Comparison of ENCODE assay signal across 10 cellular contexts in genomic region chr5:160133071-160133917, GRCh38. TPM values are rescaled to one million over a fixed set of nuclear protein-coding genes. Genes with fewer than 3 reads are reported as not detected.
DNase-seq lines count a peak whose midpoint lies in the region; ATAC-seq and TF ChIP-seq lines count a peak whose summit lies in the region.
"Had no signal": no experiment of that assay in that cellular context is flagged by ENCODE, and none has a peak within 500 bp of the region (broad histone marks: within the 10 kb centered on the region; RNA-seq: fewer than 3 reads in every experiment).

No MANE protein-coding gene starts in this region.

- H3K27ac Mint-ChIP-seq in GM23338, result peak overlapping the region; percentile 92
- no peak overlapping the region for H3K27ac Mint-ChIP-seq in CD4-positive, alpha-beta T cell

- BruUV-seq in mammary epithelial cell (replicated peaks; lab: Mats Ljungman, UMichigan), result no TSS peak

- POLR2A ChIA-PET in CD4-positive, alpha-beta T cell (lab: Charles Lee), result no interaction called here

- H3K4me2 ChIP-seq in GM23338 (peak overlapping the region; percentile 62), mammary epithelial cell (ENCODE audit: insufficient read depth, low read depth, low read length) (no peak overlapping the region)

- 24% methylated on average over 18 of the region's 31 CpGs for WGBS in mammary epithelial cell (ENCODE audit: low coverage, missing lambda C conversion rate)

- H3F3A ChIP-seq in GM23338 (replicated peaks; ENCODE audit: low read depth), result peaks cover 27% of the 10 kb centered on the region

- H3K27me3 ChIP-seq in GM23338 (ENCODE audit: insufficient read depth) (no peaks in the 10 kb centered on the region), mammary epithelial cell (ENCODE audit: insufficient read depth, low read length) (no peaks in the 10 kb centered on the region), iPS-18a (ENCODE audit: control insufficient read depth, insufficient read depth, low read length) (no peaks in the 10 kb centered on the region)
- H3K27me3 ChIP-seq in CD4-positive, alpha-beta T cell (ENCODE audit: control insufficient read depth, insufficient read depth, low read length), result no peaks in the 10 kb centered on the region

- H2AFZ ChIP-seq in GM23338, result 0 out of 2 replicates have a peak overlapping the region, but pooled peaks have one; percentile 58
- peak overlapping the region; percentile 84 for H2AFZ ChIP-seq in mammary epithelial cell (ENCODE audit: low read depth, low read length)

- no peaks in the 10 kb centered on the region for H4K20me1 ChIP-seq in GM23338 (replicated peaks; ENCODE audit: insufficient read depth)
- H4K20me1 ChIP-seq in mammary epithelial cell (ENCODE audit: insufficient read depth, low read length), result no peaks in the 10 kb centered on the region

- H3K9ac ChIP-seq in mammary epithelial cell (ENCODE audit: insufficient read depth, low read length) (no peak overlapping the region), iPS-18a (ENCODE audit: low read length) (peak overlapping the region; percentile 67)

- TF ChIP-seq CTCF in GM23338 (conservative IDR thresholded peaks at IDR 0.05; ENCODE audit: low read depth in 2 of 2) (no peak), mammary epithelial cell (conservative IDR thresholded peaks at IDR 0.05 in 1 of 2, IDR thresholded peaks at IDR 0.05 in 1 of 2; ENCODE audit: extremely low read depth in 1 of 2, insufficient read depth in 1 of 2, low read depth in 1 of 2, low read length in 2 of 2) (no peak)
- TF ChIP-seq CTCF in CD4-positive, alpha-beta T cell (IDR thresholded peaks at IDR 0.05), result no peak

- DNase-seq in GM23338 (ENCODE audit: low spot score), result peak; percentile 86
- no peak for DNase-seq in mammary epithelial cell
- DNase-seq in sciatic nerve (ENCODE audit: low spot score), result peak; percentile 69
- DNase-seq in NK-92 (lab: John Stamatoyannopoulos, UW; ENCODE audit: unreplicated experiment), result no peak
- DNase-seq in activated CD4-positive, CD25-positive, alpha-beta regulatory T cell treated with anti-CD3 and anti-CD28 coated beads, Interleukin-2, amount 50 U/mL, for 72 hours, result no peak
- DNase-seq in activated effector memory CD4-positive, alpha-beta T cell treated with anti-CD3 and anti-CD28 coated beads, Interleukin-2, amount 50 U/mL, for 16 hours, result no peak
- no peak for DNase-seq in CD4-positive, alpha-beta T cell
- DNase-seq: T1000 had no signal

- H3K27me3 Mint-ChIP-seq in GM23338 (ENCODE audit: insufficient read depth, low read depth, poor library complexity), result peaks cover 7% of the 10 kb centered on the region
- no peaks in the 10 kb centered on the region for H3K27me3 Mint-ChIP-seq in CD4-positive, alpha-beta T cell

- H3K4me1 ChIP-seq in GM23338 (ENCODE audit: insufficient read depth) (peaks cover 23% of the 10 kb centered on the region), mammary epithelial cell (ENCODE audit: insufficient read depth, low read length) (no peaks in the 10 kb centered on the region), iPS-18a (ENCODE audit: control insufficient read depth, low read depth, low read length) (peaks cover 16% of the 10 kb centered on the region)

- H3K9me2 ChIP-seq in GM23338 (ENCODE audit: insufficient read depth), result no peaks in the 10 kb centered on the region

- no peaks in the 10 kb centered on the region for H3K79me2 ChIP-seq in GM23338 (replicated peaks; ENCODE audit: insufficient read depth)
- no peaks in the 10 kb centered on the region for H3K79me2 ChIP-seq in mammary epithelial cell (ENCODE audit: insufficient read depth, low read length)

- H3K4me3 ChIP-seq in GM23338 (peak overlapping the region; percentile 30; the same call in 1 of the 2 replicates), mammary epithelial cell (replicated peaks in 1 of 3; ENCODE audit: insufficient read depth in 1 of 3, low read depth in 2 of 3, low read length in 3 of 3) (no peak overlapping the region), iPS-18a (ENCODE audit: low read length) (peak overlapping the region; percentile 48)
- H3K4me3 ChIP-seq: skin epidermis had no signal

- H3K9me3 Mint-ChIP-seq in GM23338, result no peaks in the 10 kb centered on the region
- no peaks in the 10 kb centered on the region for H3K9me3 Mint-ChIP-seq in CD4-positive, alpha-beta T cell

- CTCF ChIA-PET in mammary epithelial cell (lab: Charles Lee; ENCODE audit: low non-redundant PET), result no interaction called here
- CTCF ChIA-PET in CD4-positive, alpha-beta T cell (lab: Charles Lee), result no interaction called here

- no peaks in the 10 kb centered on the region for H3K36me3 Mint-ChIP-seq in GM23338 (ENCODE audit: low read depth)
- no peaks in the 10 kb centered on the region for H3K36me3 Mint-ChIP-seq in CD4-positive, alpha-beta T cell (ENCODE audit: low read depth)

- peak; percentile 85 for ATAC-seq in GM23338
- peak; percentile 91 for ATAC-seq in sciatic nerve
- ATAC-seq in CD4-positive, alpha-beta T cell (ENCODE audit: poor library complexity), result no peak

- peak overlapping the region; percentile 42 for H3K4me3 Mint-ChIP-seq in GM23338
- no peak overlapping the region for H3K4me3 Mint-ChIP-seq in CD4-positive, alpha-beta T cell

- H3K4me1 Mint-ChIP-seq in GM23338, result peaks cover 17% of the 10 kb centered on the region
- H3K4me1 Mint-ChIP-seq in CD4-positive, alpha-beta T cell (ENCODE audit: low read depth), result no peaks in the 10 kb centered on the region

- H3K9me3 ChIP-seq in mammary epithelial cell (replicated peaks; ENCODE audit: insufficient read depth, low read length), result no peaks in the 10 kb centered on the region
- no peaks in the 10 kb centered on the region for H3K9me3 ChIP-seq in iPS-18a (ENCODE audit: control insufficient read depth, low read depth, low read length)
- no peaks in the 10 kb centered on the region for H3K9me3 ChIP-seq in CD4-positive, alpha-beta T cell (ENCODE audit: control insufficient read depth, low read length)

- in situ Hi-C loops in mammary epithelial cell (cut with MboI; ENCODE audit: low sequenced_read_pairs in 2 of 2), result no loop called here

- intact Hi-C loops in mammary epithelial cell (cut with micrococcal nuclease) (no loop called here), sciatic nerve (cut with DNase I) (no loop called here)
- intact Hi-C loops in CD4-positive, alpha-beta T cell (cut with DNase I, micrococcal nuclease), result no loop called here

- dilution Hi-C loops in mammary epithelial cell (cut with HindIII; ENCODE audit: low sequenced_read_pairs), result no loop called here

- peak overlapping the region; percentile 98 for H3K27ac ChIP-seq in GM23338 (ENCODE audit: low read depth)
- no peak overlapping the region for H3K27ac ChIP-seq in mammary epithelial cell (ENCODE audit: insufficient read depth, low read depth, low read length)
- H3K27ac ChIP-seq in iPS-18a (ENCODE audit: low read length), result peak overlapping the region; percentile 90
- no peak overlapping the region for H3K27ac ChIP-seq in CD4-positive, alpha-beta T cell (ENCODE audit: low read depth, low read length)

- H3K36me3 ChIP-seq in GM23338 (ENCODE audit: insufficient read depth) (no peaks in the 10 kb centered on the region), mammary epithelial cell (ENCODE audit: insufficient read depth, low read length) (no peaks in the 10 kb centered on the region), iPS-18a (ENCODE audit: control insufficient read depth, low read depth, low read length) (no peaks in the 10 kb centered on the region)

TF ChIP-seq in GM23338, 12 proteins besides CTCF, POLR2A, EP300 and RAD21:
- TF ChIP-seq EZH2 (IDR thresholded peaks at IDR 0.05; ENCODE audit: low read depth, unreplicated experiment), result no peak
- no peak for TF ChIP-seq JUNB (IDR thresholded peaks at IDR 0.05; ENCODE audit: unreplicated experiment)
- no peak for TF ChIP-seq ZNF114 (CRISPR knock-in tag; IDR thresholded peaks at IDR 0.05)
- TF ChIP-seq NANOG (IDR thresholded peaks at IDR 0.05; ENCODE audit: borderline replicate concordance), result no peak
- no peak for TF ChIP-seq REST (IDR thresholded peaks at IDR 0.05; ENCODE audit: unreplicated experiment)
- TF ChIP-seq CREB1 (CRISPR knock-in tag; IDR thresholded peaks at IDR 0.05; ENCODE audit: low read depth), result no peak
- peak; percentile 48; the same call in 1 of the 2 replicates for TF ChIP-seq POLR2AphosphoS5 (IDR thresholded peaks at IDR 0.05; ENCODE audit: low read depth)
TF ChIP-seq in GM23338: peak in this region for 1.

RNA-seq across cellular contexts. Expression of gene PWWP2A, which starts 14.0 kb away (rescaled TPM):
- total RNA-seq in GM23338 (2014; rRNA removed; shearing (Covaris generic)), result 60.5 and 81.6 TPM in 2 replicates
- polyA plus RNA-seq in GM23338 (2016; fragmentation: Nextera tagmentation; extraction: Ambion mirVana) (48.7 and 51.5 TPM in 2 replicates), mammary epithelial cell (8.4 TPM)
- total RNA-seq in mammary epithelial cell (10 to 100 TPM; 14.7 to 16.7 TPM), sciatic nerve (26.6 TPM)
- polyA minus RNA-seq in mammary epithelial cell, result 1.8 TPM
- 10 to 100 TPM; 18.2 to 23.2 TPM for total RNA-seq in CD4-positive, alpha-beta T cell

Comparison
In these comparisons a context has a peak if more than half of its experiments do, and no peak if none do; other contexts are left out.
1. DNase-seq: peak in GM23338 (single experiment) and sciatic nerve (single experiment); none in mammary epithelial cell (single experiment), NK-92 (single experiment), activated CD4-positive, CD25-positive, alpha-beta regulatory T cell treated with anti-CD3 and anti-CD28 coated beads, Interleukin-2, amount 50 U/mL, for 72 hours (single experiment), activated effector memory CD4-positive, alpha-beta T cell treated with anti-CD3 and anti-CD28 coated beads, Interleukin-2, amount 50 U/mL, for 16 hours (single experiment) and CD4-positive, alpha-beta T cell (0 of 10).
2. H3K27ac ChIP-seq: peak in GM23338 (single experiment) and iPS-18a (single experiment); none in mammary epithelial cell (single experiment) and CD4-positive, alpha-beta T cell (single experiment).
3. H3K4me3 ChIP-seq: peak in GM23338 (single experiment) and iPS-18a (single experiment); none in mammary epithelial cell (0 of 3).